Comparison of ENCODE assay signal across 11 cellular contexts in the genomic region with DNA sequence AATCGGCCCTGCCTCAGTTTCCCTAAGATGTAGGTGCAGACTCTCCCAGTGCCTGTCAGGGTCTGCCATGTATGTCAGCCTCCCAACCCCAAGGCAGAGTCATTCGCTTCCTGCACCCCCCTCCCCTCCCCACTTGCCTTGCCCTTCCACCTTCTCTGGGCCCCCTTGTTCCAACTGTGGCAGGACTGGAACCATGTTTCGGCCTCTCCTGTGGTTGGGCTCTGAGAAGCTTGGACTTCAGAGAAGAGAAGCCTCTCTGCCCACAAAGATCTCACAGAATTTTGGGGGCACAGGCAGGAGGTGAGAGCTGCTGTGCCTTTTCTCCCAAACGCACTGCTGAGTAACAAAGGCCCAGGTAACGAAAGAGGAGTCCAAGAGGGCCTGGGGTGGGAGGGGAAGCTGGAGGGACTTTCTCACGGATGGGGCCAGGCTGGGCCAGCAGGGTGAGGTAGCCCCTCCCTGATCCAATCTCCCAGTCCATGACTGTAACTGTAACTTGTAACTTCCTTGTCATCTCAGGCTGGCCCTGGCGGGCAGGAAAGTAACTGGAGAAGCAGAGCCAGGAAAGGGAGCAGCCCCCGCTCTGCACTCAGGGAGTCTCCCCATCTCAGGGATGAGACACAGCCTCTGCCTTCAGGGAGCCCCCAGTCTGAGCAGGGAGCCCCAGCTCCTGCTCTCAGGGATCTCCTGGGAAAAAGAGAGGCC. TPM values are rescaled to one million over a fixed set of nuclear protein-coding genes. Genes with fewer than 3 reads are reported as not detected.
DNase-seq lines count a peak whose midpoint lies in the region; ATAC-seq and TF ChIP-seq lines count a peak whose summit lies in the region.
"Had no signal": no experiment of that assay in that cellular context is flagged by ENCODE, and none has a peak within 500 bp of the region (broad histone marks: within the 10 kb centered on the region; RNA-seq: fewer than 3 reads in every experiment).

No MANE protein-coding gene starts in this region.

- DNase-seq in NCI-H510A treated with DMSO at 0.1 percent for 48 hours (lab: John Stamatoyannopoulos, UW) (peak; percentile 64), NCI-H510A (lab: John Stamatoyannopoulos, UW) (no peak), epithelial cell of esophagus (ENCODE audit: low read depth) (peak; percentile 75), ureter (ENCODE audit: low spot score) (peak; percentile 71), upper lobe of left lung (no peak), OCI-M2 (lab: John Stamatoyannopoulos, UW; ENCODE audit: unreplicated experiment) (no peak)
- DNase-seq: dermis blood vessel endothelial cell, kidney had no signal

- H3K27me3 ChIP-seq in upper lobe of left lung, result peaks cover 0 to 16% (median 7%) of the 10 kb centered on the region in 4 donors

- no peak overlapping the region for H3K27ac ChIP-seq in upper lobe of left lung
- H3K27ac ChIP-seq: SK-N-MC had no signal

- TF ChIP-seq CTCF in epithelial cell of esophagus (IDR thresholded peaks at IDR 0.05; ENCODE audit: insufficient read depth, low read depth, low read length, missing control alignments), result no peak
- TF ChIP-seq CTCF in upper lobe of left lung (IDR thresholded peaks at IDR 0.05), result peak in 1 of 6 experiments; percentile 11

- H3K4me1 ChIP-seq in upper lobe of left lung, result peaks cover 18 to 31% (median 23%) of the 10 kb centered on the region in 4 donors

- no peak for TF ChIP-seq EP300 in upper lobe of left lung (IDR thresholded peaks at IDR 0.05)

- no peak for TF ChIP-seq POLR2A in upper lobe of left lung (IDR thresholded peaks at IDR 0.05)

- 55 to 69% methylated on average over 8 of the region's 8 CpGs for WGBS in upper lobe of left lung, 2 donors

- H3K9me3 ChIP-seq in upper lobe of left lung, result no peaks in the 10 kb centered on the region

- no peak for ATAC-seq in upper lobe of left lung (ENCODE audit: low FRiP score in 2 of 2)
- ATAC-seq: sciatic nerve; stimulated activated memory B cell treated with anti-CD40 and anti-IgM and Interleukin-4, amounts not matched to agents 10 μg/mL and 1 μg/mL and 100 μg/mL, for 72 hours had no signal

- H3K4me3 ChIP-seq in epithelial cell of esophagus (ENCODE audit: low read length) (no peak overlapping the region), upper lobe of left lung (no peak overlapping the region)

- H3K36me3 ChIP-seq in upper lobe of left lung, result no peaks in the 10 kb centered on the region

RNA-seq across cellular contexts. Expression of gene CRABP2, which starts 11.4 kb away (rescaled TPM):
- total RNA-seq in ureter (229 TPM), upper lobe of left lung (1 to 10 TPM in 4 of 6 donors, under 1 TPM in 1, not detected in 1; 0.76 to 8.1 (median 3.9) TPM)

RNA-seq across cellular contexts. Expression of gene NES, which starts 16.8 kb away (rescaled TPM):
- 42.4 TPM for total RNA-seq in ureter
- 10 to 100 TPM; 25.9 to 93.5 (median 34.3) TPM for total RNA-seq in upper lobe of left lung

RNA-seq across cellular contexts. Expression of gene METTL25B, which starts 34.3 kb away (rescaled TPM):
- total RNA-seq in ureter (49.5 TPM), upper lobe of left lung (100 to 1,000 TPM in 1 of 6 donors, 10 to 100 TPM in 5; 23.4 to 131 (median 39.9) TPM)

RNA-seq across cellular contexts. Expression of gene ISG20L2, which starts 34.6 kb away (rescaled TPM):
- total RNA-seq in ureter, result 42.7 TPM
- total RNA-seq in upper lobe of left lung, result 10 to 100 TPM; 10.8 to 38.8 (median 22.9) TPM

RNA-seq across cellular contexts. Expression of gene MRPL24, which starts 46.9 kb away (rescaled TPM):
- total RNA-seq in ureter, result 91.6 TPM
- total RNA-seq in upper lobe of left lung, result 10 to 100 TPM; 19.6 to 52.5 (median 40.8) TPM

Comparison
In these comparisons a context has a peak if more than half of its experiments do, and no peak if none do; other contexts are left out.
1. DNase-seq: peak in NCI-H510A treated with DMSO at 0.1 percent for 48 hours (single experiment), epithelial cell of esophagus (single experiment) and ureter (single experiment); none in NCI-H510A (single experiment), upper lobe of left lung (0 of 2) and OCI-M2 (single experiment).
2. RNA of gene CRABP2, which starts 11.4 kb away (total RNA-seq): 229 TPM in ureter (single experiment); 0.76 to 8.1 TPM in upper lobe of left lung; every median in the first group is over 10 times any median in the second.